In genomic region chr1:150067184-150068182, GRCh38 we compare ENCODE assay signal across 8 cellular contexts. TPM values are rescaled to one million over a fixed set of nuclear protein-coding genes. Genes with fewer than 3 reads are reported as not detected.
A peak's percentile ranks its signal among the peaks of the same experiment; 100 is the strongest.
DNase-seq lines count a peak whose midpoint lies in the region; TF ChIP-seq lines count a peak whose summit lies in the region.

VPS45 (plus strand) TSS chr1:150067776; CDS start chr1:150067858, 82 bp downstream.

- H3K27me3 ChIP-seq in NT2/D1 (ENCODE audit: insufficient read depth, insufficient read length): no peaks in the 10 kb centered on the region

- H3K27me3 Mint-ChIP-seq in endothelial cell (ENCODE audit: unreplicated experiment): no peaks in the 10 kb centered on the region

- no peaks in the 10 kb centered on the region for H3K9me3 ChIP-seq in NT2/D1 (ENCODE audit: insufficient read depth, low read length)

- H3K4me3 Mint-ChIP-seq in endothelial cell (ENCODE audit: unreplicated experiment): peak within 1 kb of the TSS; percentile 97

- H3K36me3 ChIP-seq in NT2/D1 (ENCODE audit: insufficient read depth, insufficient read length, low read length): peaks cover 18% of the 10 kb centered on the region

- peak; percentile 79 for DNase-seq in CMK (ENCODE audit: low read depth)
- peak; percentile 81 for DNase-seq in GM20000 (ENCODE audit: low spot score)
- DNase-seq in HUDEP-2 (lab: John Stamatoyannopoulos, UW; ENCODE audit: unreplicated experiment in 76 of 76): peak; percentile 15 to 92 (median 80)
- peak; percentile 90 for DNase-seq in NT2/D1 (ENCODE audit: low read depth, low spot score)
- DNase-seq in activated CD8-positive, alpha-beta memory T cell treated with anti-CD3 and anti-CD28 coated beads, Interleukin-2, amount 50 U/mL, for 24 hours (ENCODE audit: extremely low read depth): peak; percentile 68
- peak; percentile 90 for DNase-seq in endothelial cell (ENCODE audit: low spot score)
- peak; percentile 91 for DNase-seq in midbrain (lab: John Stamatoyannopoulos, UW)
- peak; percentile 60 to 64 for DNase-seq in stimulated activated CD8-positive, alpha-beta memory T cell treated with anti-CD3 and anti-CD28 coated beads, Interleukin-2, amount 100 ng/mL, for 1 hour (ENCODE audit: low read depth in 2 of 2)

- TF ChIP-seq CTCF in GM20000 (IDR thresholded peaks at IDR 0.05; ENCODE audit: extremely low read depth, missing control alignments) (peak; percentile 14), endothelial cell (IDR thresholded peaks at IDR 0.05; ENCODE audit: unreplicated experiment) (no peak)

- peak within 1 kb of the TSS; percentile 97 for H3K4me3 ChIP-seq in NT2/D1 (ENCODE audit: insufficient read length, low read depth)

- H3K9ac ChIP-seq in NT2/D1 (ENCODE audit: insufficient read length, low read depth): peak within 1 kb of the TSS; percentile 97

- peak within 1 kb of the TSS; percentile 96 for H3K27ac Mint-ChIP-seq in endothelial cell (ENCODE audit: unreplicated experiment)

- no peaks in the 10 kb centered on the region for H3K4me1 ChIP-seq in NT2/D1 (ENCODE audit: insufficient read depth, insufficient read length)

- H3K9me3 Mint-ChIP-seq in endothelial cell (ENCODE audit: unreplicated experiment): no peaks in the 10 kb centered on the region

- peaks cover 6% of the 10 kb centered on the region for H3K36me3 Mint-ChIP-seq in endothelial cell (ENCODE audit: low read depth, unreplicated experiment)

- peaks cover 10% of the 10 kb centered on the region for H3K4me1 Mint-ChIP-seq in endothelial cell (ENCODE audit: unreplicated experiment)

RNA-seq across cellular contexts. Expression of gene VPS45, which starts in this region (rescaled TPM):
- 32.5 TPM for total RNA-seq in endothelial cell (ENCODE audit: unreplicated experiment)

Comparison
In these comparisons a context has a peak if more than half of its experiments do, and no peak if none do; other contexts are left out.
1. Peak in every context shown above with its lines: DNase-seq and H3K4me3 ChIP-seq.